ENCODE assay signal across 22 cellular contexts in the genomic region with DNA sequence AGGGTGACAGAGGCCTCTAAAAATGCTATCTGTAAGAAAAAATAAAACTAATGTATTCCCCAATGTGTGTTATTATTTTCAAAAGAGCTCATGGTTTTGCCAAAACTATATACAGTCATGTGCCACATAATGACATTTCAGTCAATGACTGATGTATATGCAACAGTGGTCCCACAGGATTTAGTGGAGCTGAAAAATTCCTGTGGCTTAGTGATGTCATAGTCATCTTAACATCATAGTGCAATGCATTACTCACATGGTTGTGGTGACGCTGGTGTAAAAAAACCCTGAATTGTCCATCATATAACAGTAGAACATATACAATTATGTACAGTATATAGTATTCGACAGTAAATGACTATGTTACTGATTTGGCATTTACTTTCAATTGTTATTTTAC.
A peak's percentile ranks its signal among the peaks of the same experiment; 100 is the strongest.
DNase-seq lines count a peak whose midpoint lies in the region; ATAC-seq and TF ChIP-seq lines count a peak whose summit lies in the region.
"Had no signal": no experiment of that assay in that cellular context is flagged by ENCODE, and none has a peak within 500 bp of the region (broad histone marks: within the 10 kb centered on the region; RNA-seq: fewer than 3 reads in every experiment).

No MANE protein-coding gene starts in this region.

- no peak overlapping the region for H3K4me2 ChIP-seq in trophoblast cell (ENCODE audit: low read length)
- H3K4me2 ChIP-seq: hepatocyte had no signal

- H3K18ac ChIP-seq in trophoblast cell (ENCODE audit: low read length), result no peak overlapping the region

- H4K12ac ChIP-seq in trophoblast cell (ENCODE audit: low read depth, low read length), result no peak overlapping the region

- H2BK5ac ChIP-seq in trophoblast cell (ENCODE audit: low read depth, low read length, poor library complexity), result no peak overlapping the region

- CTCF ChIA-PET in HEK293 (lab: Yijun Ruan, JAX), result interaction anchor here (0.7 to 1.1 kb wide), 2 partner anchors 9 to 425 kb away, joined by 3 read pairs; no protein-coding TSS in a partner anchor

- peak; percentile 68 for DNase-seq in SK-MEL-5 (ENCODE audit: low read depth, low spot score)
- DNase-seq in trophoblast cell, result peak; percentile 25 to 40
- DNase-seq in NCI-H2107 treated with DMSO at 0.1 percent for 48 hours (lab: John Stamatoyannopoulos, UW; ENCODE audit: unreplicated experiment), result no peak
- no peak for DNase-seq in NCI-H1417 (lab: John Stamatoyannopoulos, UW)
- no peak for DNase-seq in NCI-H2081 (lab: John Stamatoyannopoulos, UW)
- no peak for DNase-seq in NCI-H1436 (lab: John Stamatoyannopoulos, UW)
- DNase-seq: activated CD4-positive, alpha-beta memory T cell treated with anti-CD3 and anti-CD28 coated beads for 36 hours; activated CD4-positive, CD25-positive, alpha-beta regulatory T cell; activated effector memory CD4-positive, alpha-beta T cell treated with Interleukin-2 at 50 U/mL for 16 hours; caudate nucleus; GF-D8; HCEC 1CT; immature natural killer cell; KG1; NCI-H510A treated with DMSO at 0.1 percent for 48 hours; small intestine; stimulated activated naive CD4-positive, alpha-beta T cell had no signal

- in situ Hi-C loops in SK-MEL-5 (cut with HindIII; ENCODE audit: low pct_unique_long_range_greater_than_20kb, low sequenced_read_pairs), result no loop called here

- H3K79me1 ChIP-seq in trophoblast cell (ENCODE audit: low read length), result no peaks in the 10 kb centered on the region

- H3K9me3 ChIP-seq in HEK293 (ENCODE audit: control insufficient read depth, insufficient read depth, low read depth, low read length) (no peaks in the 10 kb centered on the region), trophoblast cell (ENCODE audit: insufficient read depth, low read depth, low read length) (peaks cover 2% of the 10 kb centered on the region)
- H3K9me3 ChIP-seq: thoracic aorta had no signal

- TF ChIP-seq CTCF in HEK293 (tag by site-specific recombination; IDR thresholded peaks at IDR 0.05), result no peak

- no peak overlapping the region for H3K9ac ChIP-seq in trophoblast cell (ENCODE audit: low read length)

- H3K4me1 ChIP-seq in HEK293 (ENCODE audit: control insufficient read depth, insufficient read depth, low read length) (no peaks in the 10 kb centered on the region), trophoblast cell (ENCODE audit: control insufficient read depth in 1 of 2, insufficient read depth in 2 of 2, low read length in 2 of 2) (peaks cover 2 to 5% of the 10 kb centered on the region in 2 experiments)

- peak; percentile 47 for ATAC-seq in esophagus mucosa

- H4K91ac ChIP-seq in trophoblast cell (ENCODE audit: low read depth, low read length), result no peak overlapping the region

- no CpG with 5 or more reads among the region's 2 CpGs for WGBS in trophoblast cell (ENCODE audit: extremely low coverage, insufficient coverage, insufficient read length)

- H3K36me3 ChIP-seq in HEK293 (ENCODE audit: control insufficient read depth in 2 of 2, insufficient read depth in 1 of 2, low read length in 2 of 2) (no peaks in the 10 kb centered on the region), trophoblast cell (ENCODE audit: control insufficient read depth in 1 of 2, insufficient read depth in 2 of 2, low read length in 2 of 2) (no peaks in the 10 kb centered on the region)
- H3K36me3 ChIP-seq: thoracic aorta had no signal

- H4K8ac ChIP-seq in trophoblast cell (ENCODE audit: low read depth, low read length), result no peak overlapping the region

- H2AK5ac ChIP-seq in trophoblast cell (ENCODE audit: low read length), result no peak overlapping the region

- no peak overlapping the region for H3K4ac ChIP-seq in trophoblast cell (ENCODE audit: low read depth, low read length)

- POLR2A ChIA-PET in HEK293 (lab: Yijun Ruan, JAX), result no interaction called here

- no peaks in the 10 kb centered on the region for H3K27me3 ChIP-seq in trophoblast cell (ENCODE audit: insufficient read depth, low read length)
- H3K27me3 ChIP-seq: hepatocyte had no signal

- no peak overlapping the region for H2AFZ ChIP-seq in trophoblast cell (ENCODE audit: insufficient read depth, low read length, poor library complexity)
- H2AFZ ChIP-seq: hepatocyte had no signal

- H3K4me3 ChIP-seq in HEK293 (ENCODE audit: low read depth, low read length) (no peak overlapping the region), trophoblast cell (ENCODE audit: low read depth, low read length) (no peak overlapping the region)
- H3K4me3 ChIP-seq: hepatocyte, thoracic aorta had no signal

- H2BK12ac ChIP-seq in trophoblast cell (ENCODE audit: low read length), result no peak overlapping the region

- H2BK120ac ChIP-seq in trophoblast cell (ENCODE audit: insufficient read depth, low read length, poor library complexity), result no peak overlapping the region

- H3K23ac ChIP-seq in trophoblast cell (ENCODE audit: low read length), result no peak overlapping the region

- H3K27ac ChIP-seq in HEK293 (ENCODE audit: extremely low read depth, low read depth, low read length) (no peak overlapping the region), trophoblast cell (ENCODE audit: low read depth, low read length) (no peak overlapping the region)
- H3K27ac ChIP-seq: hepatocyte, RWPE1, thoracic aorta had no signal

- H3K79me2 ChIP-seq in trophoblast cell (ENCODE audit: control insufficient read depth, insufficient read depth, low read length, poor library complexity), result no peaks in the 10 kb centered on the region
- H3K79me2 ChIP-seq: hepatocyte had no signal

- no peak overlapping the region for H3K14ac ChIP-seq in trophoblast cell (ENCODE audit: low read length)

TF ChIP-seq in HEK293, 187 proteins besides CTCF, POLR2A, EP300 and RAD21:
- TF ChIP-seq TSHZ1 (tag by site-specific recombination; IDR thresholded peaks at IDR 0.05; ENCODE audit: borderline replicate concordance) (no peak), SCRT2 (tag by site-specific recombination; IDR thresholded peaks at IDR 0.05) (peak; percentile 40; the same call in 1 of the 2 replicates), ZBTB21 (tag by site-specific recombination; IDR thresholded peaks at IDR 0.05) (peak; percentile 50; the same call in 1 of the 2 replicates), ZNF629 (tag by site-specific recombination; IDR thresholded peaks at IDR 0.05) (0 out of 2 replicates have a peak, but pooled peaks have one; percentile 22), ZNF654 (tag by site-specific recombination; IDR thresholded peaks at IDR 0.05; ENCODE audit: low read depth) (no peak), ZNF621 (tag by site-specific recombination; IDR thresholded peaks at IDR 0.05) (no peak)

Comparison
In these comparisons a context has a peak if more than half of its experiments do, and no peak if none do; other contexts are left out.
1. DNase-seq: peak in SK-MEL-5 (single experiment) and trophoblast cell (2 of 2); none in NCI-H2107 treated with DMSO at 0.1 percent for 48 hours (single experiment), NCI-H1417 (0 of 3), NCI-H2081 (0 of 2) and NCI-H1436 (single experiment).